Comparison of ENCODE assay signal across 9 cellular contexts in the genomic region with DNA sequence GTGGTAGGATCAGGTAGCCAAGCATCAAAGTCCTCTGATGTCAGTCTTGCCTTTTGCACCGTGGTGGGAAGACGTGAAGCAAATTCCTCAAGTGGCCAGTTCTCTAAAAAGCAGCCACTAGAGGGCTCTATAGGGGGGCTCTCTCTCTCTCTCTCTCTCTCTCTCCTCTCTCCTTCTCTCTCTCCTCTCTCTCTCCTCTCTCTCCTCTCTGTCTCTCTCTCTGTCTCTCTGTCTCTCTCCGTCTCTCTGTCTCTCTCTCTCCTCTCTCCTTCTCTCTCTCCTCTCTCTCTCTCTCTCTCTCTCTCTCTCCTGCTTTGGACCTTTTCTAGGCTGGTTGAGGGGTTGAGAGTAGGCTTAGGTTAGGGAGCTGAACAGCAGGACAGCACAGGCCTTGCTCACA. TPM values are rescaled to one million over a fixed set of nuclear protein-coding genes. Genes with fewer than 3 reads are reported as not detected.
DNase-seq lines count a peak whose midpoint lies in the region; ATAC-seq and TF ChIP-seq lines count a peak whose summit lies in the region.
"Had no signal": no experiment of that assay in that cellular context is flagged by ENCODE, and none has a peak within 500 bp of the region (broad histone marks: within the 10 kb centered on the region; RNA-seq: fewer than 3 reads in every experiment).

No MANE protein-coding gene starts in this region.

- TF ChIP-seq CTCF in progenitor cell of endocrine pancreas (IDR thresholded peaks at IDR 0.05; ENCODE audit: unreplicated experiment) = peak; percentile 52
- TF ChIP-seq CTCF in prostate gland (IDR thresholded peaks at IDR 0.05) = peak in 1 of 4 experiments; percentile 14

- no peaks in the 10 kb centered on the region for H3K9me3 ChIP-seq in prostate gland

- no peaks in the 10 kb centered on the region for H3K4me1 Mint-ChIP-seq in progenitor cell of endocrine pancreas (ENCODE audit: low read depth)
- H3K4me1 Mint-ChIP-seq: B cell had no signal

- no peaks in the 10 kb centered on the region for H3K36me3 ChIP-seq in prostate gland

- in situ Hi-C loops in G401 (cut with HindIII; ENCODE audit: low sequenced_read_pairs) = no loop called here

- no peak overlapping the region for H3K27ac ChIP-seq in prostate gland

- WGBS in prostate gland = 64% methylated on average over 3 of the region's 3 CpGs

- no peak overlapping the region for H3K4me3 Mint-ChIP-seq in progenitor cell of endocrine pancreas (ENCODE audit: low read depth)
- H3K4me3 Mint-ChIP-seq: B cell had no signal

- TF ChIP-seq POLR2A in prostate gland (IDR thresholded peaks at IDR 0.05) = no peak

- H3K9me3 Mint-ChIP-seq in progenitor cell of endocrine pancreas (ENCODE audit: low read depth) = no peaks in the 10 kb centered on the region

- H3K4me3 ChIP-seq in prostate gland = no peak overlapping the region

- peaks cover 12% of the 10 kb centered on the region for H3K27me3 Mint-ChIP-seq in progenitor cell of endocrine pancreas

- no peaks in the 10 kb centered on the region for H3K4me1 ChIP-seq in prostate gland (replicated peaks)

- DNase-seq in DMS153 treated with DMSO at 0.1 percent for 48 hours (lab: John Stamatoyannopoulos, UW; ENCODE audit: unreplicated experiment) (peak; percentile 22), DMS153 (lab: John Stamatoyannopoulos, UW) (no peak), NCI-H1105 (lab: John Stamatoyannopoulos, UW) (peak; percentile 9), dermis blood vessel endothelial cell (peak; percentile 69), progenitor cell of endocrine pancreas (ENCODE audit: low spot score, unreplicated experiment) (no peak), G401 (ENCODE audit: low spot score) (no peak), prostate gland (ENCODE audit: low spot score) (no peak)

- H3K27ac Mint-ChIP-seq in progenitor cell of endocrine pancreas = no peak overlapping the region
- H3K27ac Mint-ChIP-seq: B cell had no signal

- no peak for ATAC-seq in GM21390 (IDR thresholded peaks at IDR 0.05; ENCODE audit: unreplicated experiment)

- H3K27me3 ChIP-seq in prostate gland (replicated peaks; ENCODE audit: insufficient read depth) = no peaks in the 10 kb centered on the region

- intact Hi-C loops in prostate gland (cut with DNase I) = loop anchor here (5.0 kb wide), 1 partner anchor 90 kb away; no protein-coding TSS in a partner anchor

- H3K36me3 Mint-ChIP-seq in progenitor cell of endocrine pancreas (ENCODE audit: insufficient read depth) = no peaks in the 10 kb centered on the region

RNA-seq across cellular contexts. Expression of a gene that starts 13.9 kb away (rescaled TPM):
- 24.2 and 30.0 TPM in 2 replicates for total RNA-seq in dermis blood vessel endothelial cell
- total RNA-seq in progenitor cell of endocrine pancreas = 0.19 and 0.82 TPM in 2 replicates
- not detected in 2 replicates for total RNA-seq in G401 (2014; rRNA removed; shearing (Covaris generic))
- total RNA-seq in prostate gland = 10 to 100 TPM; 14.3 to 21.6 TPM
- total RNA-seq: B cell had no signal

Comparison
In these comparisons a context has a peak if more than half of its experiments do, and no peak if none do; other contexts are left out.
1. DNase-seq: peak in DMS153 treated with DMSO at 0.1 percent for 48 hours (single experiment), NCI-H1105 (single experiment) and dermis blood vessel endothelial cell (single experiment); none in DMS153 (single experiment), progenitor cell of endocrine pancreas (single experiment), G401 (single experiment) and prostate gland (single experiment).